In genomic region chr19:48890551-48890950, GRCh38 we compare ENCODE assay signal across 29 cellular contexts. TPM values are rescaled to one million over a fixed set of nuclear protein-coding genes. Genes with fewer than 3 reads are reported as not detected.
"Had no signal": no experiment of that assay in that cellular context is flagged by ENCODE, and none has a peak within 500 bp of the region (broad histone marks: within the 10 kb centered on the region; RNA-seq: fewer than 3 reads in every experiment).

No MANE protein-coding gene starts in this region.

- H3K36me3 Mint-ChIP-seq: activated CD8-positive, alpha-beta memory T cell treated with anti-CD3 and anti-CD28 coated beads, Interleukin-2, amount 10 ng/mL, durations not matched to agents 7 days and 5 days; activated naive CD4-positive, alpha-beta T cell treated with anti-CD3 and anti-CD28 coated beads, Interleukin-2, amount 10 ng/mL, durations not matched to agents 7 days and 5 days; naive B cell had no signal

- H3K27ac ChIP-seq: gastrocnemius medialis, heart left ventricle, left ventricle myocardium inferior, psoas muscle, suprapubic skin, transverse colon, vagina had no signal

- H3K4me3 ChIP-seq: gastrocnemius medialis, heart left ventricle, left ventricle myocardium inferior, mucosa of descending colon, psoas muscle, suprapubic skin, transverse colon, vagina had no signal

- DNase-seq: activated B cell treated with CpG ODN at 0.5 μM for 24 hours; activated CD4-positive, alpha-beta memory T cell treated with anti-CD3 and anti-CD28 coated beads, Interleukin-2, amount 10 ng/mL, durations not matched to agents 7 days and 5 days; activated CD4-positive, alpha-beta T cell treated with anti-CD3 and anti-CD28 coated beads for 48 hours; activated CD8-positive, alpha-beta memory T cell treated with anti-CD3 and anti-CD28 coated beads, Interleukin-2, amount 10 ng/mL, durations not matched to agents 7 days and 5 days; activated naive CD4-positive, alpha-beta T cell treated with anti-CD3 and anti-CD28 coated beads, Interleukin-2, amount 10 ng/mL, durations not matched to agents 7 days and 5 days; activated T-cell treated with anti-CD3 and anti-CD28 coated beads, Interleukin-2, amount 50 U/mL, for 24 hours; cerebellar nuclear complex; cortex of kidney; effector CD4-positive, alpha-beta T cell; gastrocnemius medialis; heart left ventricle; left ventricle myocardium inferior; mammary epithelial cell; mucosa of descending colon; naive B cell; psoas muscle; stimulated activated CD4-positive, alpha-beta T cell treated with anti-CD3 and anti-CD28 coated beads, Interleukin-15, amount 100 ng/mL, for 24 hours; stimulated activated CD4-positive, alpha-beta T cell treated with anti-CD3 and anti-CD28 coated beads, Interleukin-2, amount 100 ng/mL, for 48 hours; stimulated activated naive CD8-positive, alpha-beta T cell treated with anti-CD3 and anti-CD28 coated beads, Interleukin-15, amount 100 ng/mL, for 72 hours had no signal

- H3K4me1 ChIP-seq: gastrocnemius medialis, psoas muscle had no signal

- H3K9me3 ChIP-seq: gastrocnemius medialis, heart left ventricle, left ventricle myocardium inferior, mucosa of descending colon, psoas muscle, suprapubic skin, transverse colon, vagina had no signal

- H3K4me3 Mint-ChIP-seq: activated CD4-positive, alpha-beta memory T cell treated with anti-CD3 and anti-CD28 coated beads, Interleukin-2, amount 10 ng/mL, durations not matched to agents 7 days and 5 days; activated CD8-positive, alpha-beta memory T cell treated with anti-CD3 and anti-CD28 coated beads, Interleukin-2, amount 10 ng/mL, durations not matched to agents 7 days and 5 days; activated naive CD4-positive, alpha-beta T cell treated with anti-CD3 and anti-CD28 coated beads, Interleukin-2, amount 10 ng/mL, durations not matched to agents 7 days and 5 days; activated T-cell treated with anti-CD3 and anti-CD28 coated beads, Interleukin-2, amount 50 U/mL, for 24 hours; neural crest cell; stimulated activated naive CD8-positive, alpha-beta T cell treated with anti-CD3 and anti-CD28 coated beads, Interleukin-15, amount 100 ng/mL, for 72 hours; T-helper 2 cell treated with Interferon-gamma antibody and Interleukin-4, amounts not matched to agents 5 μg/mL and 100 μg/mL, for 36 hours had no signal

- H3K9me3 Mint-ChIP-seq: activated B cell treated with CpG ODN at 0.5 μM for 24 hours; activated CD4-positive, alpha-beta memory T cell treated with anti-CD3 and anti-CD28 coated beads, Interleukin-2, amount 10 ng/mL, durations not matched to agents 7 days and 5 days; activated naive CD4-positive, alpha-beta T cell treated with anti-CD3 and anti-CD28 coated beads, Interleukin-2, amount 10 ng/mL, durations not matched to agents 7 days and 5 days; activated T-cell treated with anti-CD3 and anti-CD28 coated beads, Interleukin-2, amount 50 U/mL, for 24 hours; naive B cell; neural crest cell; stimulated activated naive CD8-positive, alpha-beta T cell treated with anti-CD3 and anti-CD28 coated beads, Interleukin-15, amount 100 ng/mL, for 72 hours; T-helper 2 cell treated with Interferon-gamma antibody and Interleukin-4, amounts not matched to agents 5 μg/mL and 100 μg/mL, for 36 hours had no signal

- H3K4me1 Mint-ChIP-seq: neural crest cell had no signal

- H3K27me3 ChIP-seq: gastrocnemius medialis, suprapubic skin, transverse colon, vagina had no signal

- H3K36me3 ChIP-seq: gastrocnemius medialis, heart left ventricle, left ventricle myocardium inferior, suprapubic skin, transverse colon, vagina had no signal

- H3K27ac Mint-ChIP-seq: activated B cell treated with CpG ODN at 0.5 μM for 24 hours; activated CD4-positive, alpha-beta memory T cell treated with anti-CD3 and anti-CD28 coated beads, Interleukin-2, amount 10 ng/mL, durations not matched to agents 7 days and 5 days; activated CD8-positive, alpha-beta memory T cell treated with anti-CD3 and anti-CD28 coated beads, Interleukin-2, amount 10 ng/mL, durations not matched to agents 7 days and 5 days; activated naive CD4-positive, alpha-beta T cell treated with anti-CD3 and anti-CD28 coated beads, Interleukin-2, amount 10 ng/mL, durations not matched to agents 7 days and 5 days; activated T-cell treated with anti-CD3 and anti-CD28 coated beads, Interleukin-2, amount 50 U/mL, for 24 hours; naive B cell; stimulated activated naive CD8-positive, alpha-beta T cell treated with anti-CD3 and anti-CD28 coated beads, Interleukin-15, amount 100 ng/mL, for 72 hours; T-helper 2 cell treated with Interferon-gamma antibody and Interleukin-4, amounts not matched to agents 5 μg/mL and 100 μg/mL, for 36 hours had no signal

RNA-seq across cellular contexts. Expression of gene TULP2, which starts 8.0 kb away (rescaled TPM):
- total RNA-seq: activated B cell treated with CpG ODN at 0.5 μM for 24 hours, bronchial epithelial cell, gastrocnemius medialis, kidney epithelial cell, neural crest cell, osteocyte, skeletal muscle tissue, suprapubic skin, transverse colon, vagina had no signal
- polyA plus RNA-seq: mammary epithelial cell had no signal

RNA-seq across cellular contexts. Expression of gene DHDH, which starts 42.9 kb away (rescaled TPM):
- total RNA-seq: activated B cell treated with CpG ODN at 0.5 μM for 24 hours, gastrocnemius medialis, left ventricle myocardium inferior, skeletal muscle tissue, vagina had no signal
- polyA plus RNA-seq: right cardiac atrium had no signal
